14 cellular contexts compared by ENCODE assay signal in genomic region chr6:3389390-3390167, GRCh38.
A peak's percentile ranks its signal among the peaks of the same experiment; 100 is the strongest.
DNase-seq lines count a peak whose midpoint lies in the region; ATAC-seq, FAIRE-seq and TF ChIP-seq lines count a peak whose summit lies in the region.
"Had no signal": no experiment of that assay in that cellular context is flagged by ENCODE, and none has a peak within 500 bp of the region (broad histone marks: within the 10 kb centered on the region; RNA-seq: fewer than 3 reads in every experiment).

No MANE protein-coding gene starts in this region.

- intact Hi-C loops in dorsolateral prefrontal cortex (cut with DNase I) (loop anchor here in 1 of 2 donors (5.0 kb wide), 1 partner anchor 68 kb away; the partner anchor contains the start of gene SLC22A23), HepG2 (cut with micrococcal nuclease; ENCODE audit: unreplicated experiment) (no loop called here)
- intact Hi-C loops in CD8-positive, alpha-beta T cell (cut with DNase I, micrococcal nuclease): no loop called here

- no peaks in the 10 kb centered on the region for H3K9me3 Mint-ChIP-seq in CD8-positive, alpha-beta T cell
- H3K9me3 Mint-ChIP-seq: activated naive CD4-positive, alpha-beta T cell treated with anti-CD3 and anti-CD28 coated beads, Interleukin-2, amount 50 U/mL, for 24 hours; naive B cell had no signal

- H3K9me3 ChIP-seq in HepG2 (ENCODE audit: low read length): no peaks in the 10 kb centered on the region
- H3K9me3 ChIP-seq in CD8-positive, alpha-beta T cell (ENCODE audit: low read length): no peaks in the 10 kb centered on the region
- H3K9me3 ChIP-seq in Karpas-422 (ENCODE audit: low read length): no peaks in the 10 kb centered on the region

- H3K27me3 ChIP-seq in dorsolateral prefrontal cortex: no peaks in the 10 kb centered on the region
- H3K27me3 ChIP-seq in HepG2 (ENCODE audit: control insufficient read depth in 1 of 2, insufficient read depth in 2 of 2, low read length in 2 of 2): no peaks in the 10 kb centered on the region
- H3K27me3 ChIP-seq in CD8-positive, alpha-beta T cell (ENCODE audit: insufficient read depth, low read length): no peaks in the 10 kb centered on the region
- no peaks in the 10 kb centered on the region for H3K27me3 ChIP-seq in Karpas-422 (ENCODE audit: low read length)

- 97% methylated on average over 15 of the region's 15 CpGs for WGBS in HepG2 (ENCODE audit: low lambda C conversion rate)

- H3K79me2 ChIP-seq in HepG2 (ENCODE audit: insufficient read depth, low read length) (peaks cover 63% of the 10 kb centered on the region), Karpas-422 (ENCODE audit: low read length) (no peaks in the 10 kb centered on the region)

- H3K4me3 ChIP-seq in dorsolateral prefrontal cortex: peak overlapping the region in 10 of 59 donors; percentile 2 to 39 (median 16)
- H3K4me3 ChIP-seq in HepG2 (replicated peaks in 1 of 3; ENCODE audit: insufficient read depth in 1 of 3, low read depth in 2 of 3, low read length in 3 of 3): no peak overlapping the region
- H3K4me3 ChIP-seq in CD8-positive, alpha-beta T cell (ENCODE audit: low read depth, low read length): no peak overlapping the region
- H3K4me3 ChIP-seq in Karpas-422 (ENCODE audit: low read length): no peak overlapping the region

- peaks cover 3% of the 10 kb centered on the region for H3K27me3 Mint-ChIP-seq in CD8-positive, alpha-beta T cell (ENCODE audit: low read depth)
- H3K27me3 Mint-ChIP-seq: activated naive CD4-positive, alpha-beta T cell treated with anti-CD3 and anti-CD28 coated beads, Interleukin-2, amount 50 U/mL, for 24 hours had no signal

- CTCF ChIA-PET in HepG2 (lab: Yijun Ruan, JAX; ENCODE audit: low intra/inter-chr PET ratio, low total read pairs): no interaction called here
- CTCF ChIA-PET in CD8-positive, alpha-beta T cell (lab: Charles Lee): no interaction called here

- no peaks in the 10 kb centered on the region for H4K20me1 ChIP-seq in HepG2 (ENCODE audit: insufficient read depth, low read length)
- no peaks in the 10 kb centered on the region for H4K20me1 ChIP-seq in Karpas-422 (ENCODE audit: insufficient read depth, low read depth, low read length)

- H3K36me3 Mint-ChIP-seq in CD8-positive, alpha-beta T cell: no peaks in the 10 kb centered on the region
- H3K36me3 Mint-ChIP-seq: naive B cell had no signal

- in situ Hi-C loops in HepG2 (cut with HindIII; ENCODE audit: extremely low pct_ligation_motif_present, low pct_unique_long_range_greater_than_20kb): no loop called here

- H2AFZ ChIP-seq in HepG2 (ENCODE audit: low read length): no peak overlapping the region
- no peak overlapping the region for H2AFZ ChIP-seq in Karpas-422 (ENCODE audit: low read length)

- H3K9me2 ChIP-seq in Karpas-422 (replicated peaks; ENCODE audit: insufficient read depth, low read length): no peaks in the 10 kb centered on the region

- POLR2A ChIA-PET in HepG2 (lab: Yijun Ruan, JAX): interaction anchor here (1.8 kb wide), 1 partner anchor 14 kb away, joined by 4 read pairs; no protein-coding TSS in a partner anchor
- POLR2A ChIA-PET in CD8-positive, alpha-beta T cell (lab: Charles Lee): no interaction called here

- TF ChIP-seq EP300 in HepG2 (IDR thresholded peaks at IDR 0.05; ENCODE audit: low read depth in 2 of 2, low read length in 2 of 2): no peak
- TF ChIP-seq EP300 in HepG2 (CRISPR knock-in tag; IDR thresholded peaks at IDR 0.05; ENCODE audit: borderline replicate concordance): no peak

- no peak overlapping the region for H3K9ac ChIP-seq in HepG2 (ENCODE audit: insufficient read depth, low read depth, low read length)
- no peak overlapping the region for H3K9ac ChIP-seq in Karpas-422 (ENCODE audit: low read length)

- TF ChIP-seq POLR2A in HepG2 (IDR thresholded peaks at IDR 0.05; ENCODE audit: insufficient read depth in 1 of 2, low read depth in 2 of 2, low read length in 2 of 2): no peak

- H3K4me2 ChIP-seq in HepG2 (ENCODE audit: low read depth, low read length): no peak overlapping the region
- H3K4me2 ChIP-seq in Karpas-422 (ENCODE audit: low read depth, low read length, poor library complexity, severe bottlenecking): no peak overlapping the region

- H3K4me1 ChIP-seq in HepG2 (ENCODE audit: insufficient read depth, low read length) (peaks cover 34% of the 10 kb centered on the region), Karpas-422 (ENCODE audit: low read length) (no peaks in the 10 kb centered on the region)
- no peaks in the 10 kb centered on the region for H3K4me1 ChIP-seq in CD8-positive, alpha-beta T cell (ENCODE audit: insufficient read depth, low read length)

- no peaks in the 10 kb centered on the region for H3K4me1 Mint-ChIP-seq in CD8-positive, alpha-beta T cell (ENCODE audit: low read depth)
- H3K4me1 Mint-ChIP-seq: activated naive CD4-positive, alpha-beta T cell treated with anti-CD3 and anti-CD28 coated beads, Interleukin-2, amount 50 U/mL, for 24 hours had no signal

- no peak overlapping the region for H3K4me3 Mint-ChIP-seq in CD8-positive, alpha-beta T cell
- H3K4me3 Mint-ChIP-seq: activated naive CD4-positive, alpha-beta T cell treated with anti-CD3 and anti-CD28 coated beads, Interleukin-2, amount 50 U/mL, for 24 hours had no signal

- peak overlapping the region; percentile 40 to 99 (median 97) for H3K27ac ChIP-seq in dorsolateral prefrontal cortex
- H3K27ac ChIP-seq in HepG2 (ENCODE audit: extremely low read length, insufficient read depth, low read length): no peak overlapping the region
- H3K27ac ChIP-seq in CD8-positive, alpha-beta T cell (ENCODE audit: low read depth, low read length): no peak overlapping the region
- H3K27ac ChIP-seq in Karpas-422 (ENCODE audit: low read length): no peak overlapping the region

- ATAC-seq in HepG2: no peak
- ATAC-seq in CD8-positive, alpha-beta T cell: no peak
- ATAC-seq: Panc1 had no signal

- no peak for FAIRE-seq in HepG2 (lab: Jason Lieb, UNC)
- FAIRE-seq: D721Med had no signal

- H3K36me3 ChIP-seq in HepG2 (replicated peaks in 1 of 2; ENCODE audit: control insufficient read depth in 1 of 2, insufficient read depth in 2 of 2, low read length in 2 of 2): peaks cover 25 to 69% of the 10 kb centered on the region in 2 experiments
- H3K36me3 ChIP-seq in CD8-positive, alpha-beta T cell (ENCODE audit: insufficient read depth, low read length): no peaks in the 10 kb centered on the region
- no peaks in the 10 kb centered on the region for H3K36me3 ChIP-seq in Karpas-422 (ENCODE audit: insufficient read depth, low read length)

- H3K27ac Mint-ChIP-seq in CD8-positive, alpha-beta T cell: no peak overlapping the region
- H3K27ac Mint-ChIP-seq: activated naive CD4-positive, alpha-beta T cell treated with anti-CD3 and anti-CD28 coated beads, Interleukin-2, amount 50 U/mL, for 24 hours had no signal

- TF ChIP-seq RAD21 in HepG2 (CRISPR knock-in tag; IDR thresholded peaks at IDR 0.05): no peak

- DNase-seq in LHCN-M2 (ENCODE audit: low read depth) (peak; percentile 97), dorsolateral prefrontal cortex (peak in 3 of 10 donors; percentile 47 to 65 (median 48)), HepG2 (ENCODE audit: low spot score) (no peak), superior temporal gyrus (ENCODE audit: extremely low spot score) (peak; percentile 87), NK-92 (lab: John Stamatoyannopoulos, UW; ENCODE audit: unreplicated experiment) (no peak), DMS79 (lab: John Stamatoyannopoulos, UW) (no peak), Karpas-422 (no peak)
- no peak for DNase-seq in CD8-positive, alpha-beta T cell
- DNase-seq: H7, NCI-H146 had no signal

- BruUV-seq in HepG2 (replicated peaks; lab: Mats Ljungman, UMichigan): no TSS peak

- TF ChIP-seq CTCF in dorsolateral prefrontal cortex (IDR thresholded peaks at IDR 0.05 in 54 of 56, conservative IDR thresholded peaks at IDR 0.05 in 2 of 56; ENCODE audit: low read depth in 1 of 56, partially characterized antibody in 56 of 56) (peak in 1 of 56 donors; percentile 3), HepG2 (CRISPR knock-in tag; IDR thresholded peaks at IDR 0.05) (no peak)
- TF ChIP-seq CTCF in CD8-positive, alpha-beta T cell (IDR thresholded peaks at IDR 0.05): no peak

TF ChIP-seq in HepG2, 621 proteins besides CTCF, POLR2A, EP300 and RAD21 (continues in another document):
- TF ChIP-seq ZFP91 (CRISPR knock-in tag; IDR thresholded peaks at IDR 0.05; ENCODE audit: borderline replicate concordance) (no peak), CREB1 (IDR thresholded peaks at IDR 0.05) (peak; percentile 46; the same call in 1 of the 2 replicates), CREB1 (CRISPR knock-in tag; IDR thresholded peaks at IDR 0.05) (no peak), SALL1 (CRISPR knock-in tag; IDR thresholded peaks at IDR 0.05) (no peak), ZNF781 (CRISPR knock-in tag; IDR thresholded peaks at IDR 0.05; ENCODE audit: borderline replicate concordance, not compliant biosample characterization) (no peak), ZNF33A (CRISPR knock-in tag; IDR thresholded peaks at IDR 0.05; ENCODE audit: borderline replicate concordance) (no peak), ELF4 (CRISPR knock-in tag; IDR thresholded peaks at IDR 0.05; ENCODE audit: borderline replicate concordance) (no peak)

Comparison
In these comparisons a context has a peak if more than half of its experiments do, and no peak if none do; other contexts are left out.
1. DNase-seq: peak in LHCN-M2 (single experiment) and superior temporal gyrus (single experiment); none in HepG2 (single experiment), NK-92 (single experiment), DMS79 (single experiment), CD8-positive, alpha-beta T cell (0 of 7) and Karpas-422 (single experiment).
2. H3K27ac ChIP-seq: peak in dorsolateral prefrontal cortex (59 of 59); none in HepG2 (single experiment), CD8-positive, alpha-beta T cell (single experiment) and Karpas-422 (single experiment).